1 cellular context compared by ENCODE assay signal in the genomic region with DNA sequence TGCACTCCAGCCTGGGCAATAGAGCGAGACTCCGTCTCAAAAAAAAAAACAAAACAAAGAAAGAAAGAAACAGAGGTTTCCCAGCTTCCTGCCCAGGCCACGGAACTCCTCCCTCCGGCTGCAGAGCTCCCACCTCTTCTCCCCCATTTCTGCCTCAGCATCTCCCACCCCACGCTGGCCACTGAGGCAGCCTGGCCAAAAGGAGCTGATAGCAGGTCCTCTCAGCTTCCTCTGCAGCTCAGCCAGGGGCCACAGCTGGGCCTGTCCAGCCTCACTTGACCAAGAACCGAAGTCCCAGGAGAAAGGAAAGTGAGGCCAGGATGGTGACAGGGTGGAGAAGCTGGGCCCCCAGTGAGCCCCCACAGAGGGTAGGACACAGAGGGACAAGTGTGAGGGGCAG.
TF ChIP-seq lines count a peak whose summit lies in the region.

No MANE protein-coding gene starts in this region.

TF ChIP-seq in GM12878, 131 proteins besides CTCF, POLR2A, EP300 and RAD21:
- TF ChIP-seq LARP7 (IDR thresholded peaks at IDR 0.05): no peak
